ENCODE assay signal across 18 cellular contexts in genomic region chr2:67878743-67879142, GRCh38.
"Had no signal": no experiment of that assay in that cellular context is flagged by ENCODE, and none has a peak within 500 bp of the region (broad histone marks: within the 10 kb centered on the region; RNA-seq: fewer than 3 reads in every experiment).

No MANE protein-coding gene starts in this region.

- DNase-seq: activated CD4-positive, alpha-beta memory T cell treated with anti-CD3 and anti-CD28 coated beads for 36 hours; activated CD4-positive, alpha-beta T cell treated with anti-CD3 and anti-CD28 coated beads, Interleukin-2, amount 10 ng/mL, durations not matched to agents 24 days and 14 days; activated CD4-positive, CD25-positive, alpha-beta regulatory T cell treated with anti-CD3 and anti-CD28 coated beads, Interleukin-2, amount 50 U/mL, for 72 hours; activated CD8-positive, alpha-beta memory T cell treated with anti-CD3 and anti-CD28 coated beads, Interleukin-2, amount 50 U/mL, for 48 hours; activated naive CD4-positive, alpha-beta T cell; activated T-cell treated with anti-CD3 and anti-CD28 coated beads, Interleukin-2, amount 50 U/mL, for 24 hours; body of pancreas; cortex of kidney; effector memory CD8-positive, alpha-beta T cell; erythroblast; lower lobe of right lung; naive B cell; nephron progenitor cell; ovary; stimulated activated naive CD4-positive, alpha-beta T cell; SW 1271; T1000; transverse colon had no signal
